Comparison of ENCODE assay signal across 8 cellular contexts in genomic region chr15:90248760-90249122, GRCh38. TPM values are rescaled to one million over a fixed set of nuclear protein-coding genes. Genes with fewer than 3 reads are reported as not detected.
DNase-seq lines count a peak whose midpoint lies in the region; ATAC-seq and TF ChIP-seq lines count a peak whose summit lies in the region.

No MANE protein-coding gene starts in this region.

- H3K4me3 Mint-ChIP-seq in activated CD8-positive, alpha-beta memory T cell treated with anti-CD3 and anti-CD28 coated beads, Interleukin-2, amount 10 ng/mL, durations not matched to agents 7 days and 5 days: peak overlapping the region; percentile 47
- H3K4me3 Mint-ChIP-seq in activated naive CD8-positive, alpha-beta T cell treated with anti-CD3 and anti-CD28 coated beads for 36 hours: peak overlapping the region; percentile 60

- peak overlapping the region; percentile 62 for H3K4me3 ChIP-seq in iPS-18a (ENCODE audit: low read length)
- H3K4me3 ChIP-seq in stomach: peak overlapping the region in 1 of 4 donors; percentile 63

- no peak for TF ChIP-seq POLR2A in stomach (IDR thresholded peaks at IDR 0.05)

- H3K9me3 Mint-ChIP-seq in activated CD8-positive, alpha-beta memory T cell treated with anti-CD3 and anti-CD28 coated beads, Interleukin-2, amount 10 ng/mL, durations not matched to agents 7 days and 5 days (ENCODE audit: low read depth): no peaks in the 10 kb centered on the region
- no peaks in the 10 kb centered on the region for H3K9me3 Mint-ChIP-seq in activated naive CD8-positive, alpha-beta T cell treated with anti-CD3 and anti-CD28 coated beads for 36 hours

- ATAC-seq in activated CD8-positive, alpha-beta memory T cell treated with anti-CD3 and anti-CD28 coated beads, Interleukin-2, amount 10 ng/mL, durations not matched to agents 7 days and 5 days: peak; percentile 32

- H3K27ac Mint-ChIP-seq in activated CD8-positive, alpha-beta memory T cell treated with anti-CD3 and anti-CD28 coated beads, Interleukin-2, amount 10 ng/mL, durations not matched to agents 7 days and 5 days: no peak overlapping the region
- no peak overlapping the region for H3K27ac Mint-ChIP-seq in activated naive CD8-positive, alpha-beta T cell treated with anti-CD3 and anti-CD28 coated beads for 36 hours

- no peak for TF ChIP-seq EP300 in stomach (IDR thresholded peaks at IDR 0.05)

- in situ Hi-C loops in ACHN (cut with HindIII; ENCODE audit: low pct_ligation_motif_present, low pct_unique_long_range_greater_than_20kb, low sequenced_read_pairs): no loop called here

- H3K4me1 Mint-ChIP-seq in activated CD8-positive, alpha-beta memory T cell treated with anti-CD3 and anti-CD28 coated beads, Interleukin-2, amount 10 ng/mL, durations not matched to agents 7 days and 5 days: peaks cover 14% of the 10 kb centered on the region
- peaks cover 14% of the 10 kb centered on the region for H3K4me1 Mint-ChIP-seq in activated naive CD8-positive, alpha-beta T cell treated with anti-CD3 and anti-CD28 coated beads for 36 hours

- no peaks in the 10 kb centered on the region for H3K27me3 Mint-ChIP-seq in activated CD8-positive, alpha-beta memory T cell treated with anti-CD3 and anti-CD28 coated beads, Interleukin-2, amount 10 ng/mL, durations not matched to agents 7 days and 5 days
- H3K27me3 Mint-ChIP-seq in activated naive CD8-positive, alpha-beta T cell treated with anti-CD3 and anti-CD28 coated beads for 36 hours: no peaks in the 10 kb centered on the region

- no peak overlapping the region for H3K27ac ChIP-seq in iPS-18a (ENCODE audit: low read length)
- peak overlapping the region in 4 of 5 donors; percentile 43 to 69 (median 54) for H3K27ac ChIP-seq in stomach

- TF ChIP-seq CTCF in stomach (IDR thresholded peaks at IDR 0.05): no peak

- no peak for DNase-seq in activated CD8-positive, alpha-beta memory T cell treated with anti-CD3 and anti-CD28 coated beads, Interleukin-2, amount 10 ng/mL, durations not matched to agents 7 days and 5 days
- no peak for DNase-seq in activated CD8-positive, alpha-beta memory T cell treated with anti-CD3 and anti-CD28 coated beads, Interleukin-2, amount 50 U/mL, for 4 hours
- no peak for DNase-seq in activated naive CD8-positive, alpha-beta T cell treated with anti-CD3 and anti-CD28 coated beads for 36 hours
- DNase-seq in stomach (no peak), Ammon's horn (ENCODE audit: low spot score) (no peak), CD1c-positive myeloid dendritic cell (ENCODE audit: extremely low spot score) (no peak), ACHN (no peak)

- H3K27me3 ChIP-seq in iPS-18a (ENCODE audit: control insufficient read depth, insufficient read depth, low read length) (peaks cover 7% of the 10 kb centered on the region), stomach (no peaks in the 10 kb centered on the region)

- H3K36me3 ChIP-seq in iPS-18a (ENCODE audit: control insufficient read depth, low read depth, low read length) (no peaks in the 10 kb centered on the region), stomach (no peaks in the 10 kb centered on the region)

- no peaks in the 10 kb centered on the region for H3K4me1 ChIP-seq in iPS-18a (ENCODE audit: control insufficient read depth, low read depth, low read length)
- H3K4me1 ChIP-seq in stomach: peaks cover 4 to 17% (median 14%) of the 10 kb centered on the region in 4 donors

- no peak overlapping the region for H3K9ac ChIP-seq in iPS-18a (ENCODE audit: low read length)

- CTCF ChIA-PET in activated CD8-positive, alpha-beta memory T cell treated with anti-CD3 and anti-CD28 coated beads, Interleukin-2, amount 10 ng/mL, durations not matched to agents 7 days and 5 days (lab: Charles Lee): interaction anchor here (1.0 to 2.9 kb wide), 6 partner anchors 9 to 45 kb away, joined by 3 to 10 read pairs (median 4); no protein-coding TSS in a partner anchor

- 68 to 85% (median 81%) methylated on average over 2 to 5 of the region's 5 CpGs for WGBS in stomach, 5 donors

- intact Hi-C loops in stomach (cut with DNase I; ENCODE audit: low total_unique reads): no loop called here

- no peaks in the 10 kb centered on the region for H3K36me3 Mint-ChIP-seq in activated CD8-positive, alpha-beta memory T cell treated with anti-CD3 and anti-CD28 coated beads, Interleukin-2, amount 10 ng/mL, durations not matched to agents 7 days and 5 days
- H3K36me3 Mint-ChIP-seq in activated naive CD8-positive, alpha-beta T cell treated with anti-CD3 and anti-CD28 coated beads for 36 hours: no peaks in the 10 kb centered on the region

- H3K9me3 ChIP-seq in iPS-18a (ENCODE audit: control insufficient read depth, low read depth, low read length) (no peaks in the 10 kb centered on the region), stomach (no peaks in the 10 kb centered on the region)

RNA-seq across cellular contexts. Expression of gene TTLL13, which starts 0.6 kb away (rescaled TPM):
- total RNA-seq in activated CD8-positive, alpha-beta memory T cell treated with anti-CD3 and anti-CD28 coated beads, Interleukin-2, amount 10 ng/mL, durations not matched to agents 7 days and 5 days: 1 to 10 TPM in 1 of 2 experiments, under 1 TPM in 1; 0.80 to 1.1 TPM
- under 1 TPM; 0.41 to 0.54 TPM for total RNA-seq in activated naive CD8-positive, alpha-beta T cell treated with anti-CD3 and anti-CD28 coated beads for 36 hours
- not detected for total RNA-seq in stomach
- polyA plus RNA-seq in stomach: under 1 TPM in 1 of 3 donors, not detected in 2; 0.10 TPM

RNA-seq across cellular contexts. Expression of gene GDPGP1, which starts 14.7 kb away (rescaled TPM):
- total RNA-seq in activated CD8-positive, alpha-beta memory T cell treated with anti-CD3 and anti-CD28 coated beads, Interleukin-2, amount 10 ng/mL, durations not matched to agents 7 days and 5 days: 1 to 10 TPM; 7.0 to 9.8 TPM
- 10 to 100 TPM in 1 of 2 experiments, 1 to 10 TPM in 1; 8.3 to 11.8 TPM for total RNA-seq in activated naive CD8-positive, alpha-beta T cell treated with anti-CD3 and anti-CD28 coated beads for 36 hours
- total RNA-seq in stomach: 10 to 100 TPM in 1 of 5 donors, 1 to 10 TPM in 2, under 1 TPM in 1, not detected in 1; under 0.01 to 26.6 (median 5.9) TPM
- 1 to 10 TPM in 2 of 3 donors, under 1 TPM in 1; 0.92 to 3.2 (median 2.4) TPM for polyA plus RNA-seq in stomach

RNA-seq across cellular contexts. Expression of gene CIB1, which starts 15.0 kb away (rescaled TPM):
- total RNA-seq in activated CD8-positive, alpha-beta memory T cell treated with anti-CD3 and anti-CD28 coated beads, Interleukin-2, amount 10 ng/mL, durations not matched to agents 7 days and 5 days: 100 to 1,000 TPM; 120 to 127 TPM
- 100 to 1,000 TPM; 181 to 190 TPM for total RNA-seq in activated naive CD8-positive, alpha-beta T cell treated with anti-CD3 and anti-CD28 coated beads for 36 hours
- total RNA-seq in stomach: 100 to 1,000 TPM in 1 of 5 donors, 10 to 100 TPM in 4; 27.4 to 166 (median 36.6) TPM
- polyA plus RNA-seq in stomach: 100 to 1,000 TPM; 128 to 206 (median 158) TPM

RNA-seq across cellular contexts. Expression of gene NGRN, which starts 16.7 kb away (rescaled TPM):
- total RNA-seq in activated CD8-positive, alpha-beta memory T cell treated with anti-CD3 and anti-CD28 coated beads, Interleukin-2, amount 10 ng/mL, durations not matched to agents 7 days and 5 days: 10 to 100 TPM; 30.1 to 34.9 TPM
- 10 to 100 TPM; 24.3 TPM for total RNA-seq in activated naive CD8-positive, alpha-beta T cell treated with anti-CD3 and anti-CD28 coated beads for 36 hours
- 10 to 100 TPM; 24.0 to 97.4 (median 61.3) TPM for total RNA-seq in stomach
- polyA plus RNA-seq in stomach: 10 to 100 TPM; 51.1 to 70.3 (median 55.3) TPM

RNA-seq across cellular contexts. Expression of gene SEMA4B, which starts 47.6 kb away (rescaled TPM):
- total RNA-seq in activated CD8-positive, alpha-beta memory T cell treated with anti-CD3 and anti-CD28 coated beads, Interleukin-2, amount 10 ng/mL, durations not matched to agents 7 days and 5 days: 10 to 100 TPM in 1 of 2 experiments, 1 to 10 TPM in 1; 6.0 to 13.8 TPM
- total RNA-seq in activated naive CD8-positive, alpha-beta T cell treated with anti-CD3 and anti-CD28 coated beads for 36 hours: 1 to 10 TPM; 3.0 to 4.1 TPM
- total RNA-seq in stomach: 100 to 1,000 TPM in 1 of 5 donors, 10 to 100 TPM in 4; 37.9 to 199 (median 54.0) TPM
- polyA plus RNA-seq in stomach: 10 to 100 TPM; 11.3 to 81.4 (median 17.2) TPM
